In the genomic region with DNA sequence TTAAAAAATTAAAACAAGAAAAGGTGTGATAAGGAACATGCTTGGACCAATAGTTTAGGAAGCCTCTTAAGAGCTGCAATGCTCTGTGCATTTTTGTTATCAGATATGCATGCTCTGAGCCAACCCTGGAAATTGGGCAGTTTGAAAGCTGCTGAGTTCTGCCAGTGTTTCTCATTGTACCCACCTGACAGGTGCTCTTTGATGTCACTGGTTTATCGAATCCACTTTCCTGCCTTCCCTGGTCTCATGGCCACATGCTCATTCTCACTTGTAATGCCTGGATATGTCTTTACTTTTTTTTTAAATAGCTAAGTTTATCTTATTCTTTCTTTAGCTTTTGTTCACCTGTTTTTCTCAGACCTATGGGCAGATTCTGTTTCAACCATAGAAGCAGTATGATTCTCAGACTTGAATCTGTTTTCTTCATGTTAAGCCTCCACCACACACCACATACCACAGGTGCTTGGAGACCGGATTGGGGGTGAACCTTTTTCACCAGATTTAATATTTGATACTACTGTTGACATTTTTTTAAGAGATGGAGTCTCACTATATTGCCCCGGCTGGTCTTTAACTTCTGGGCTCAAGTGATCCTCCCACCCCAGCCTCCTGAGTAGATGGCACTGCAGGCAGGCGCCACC, we compare ENCODE assay signal across 17 cellular contexts.
"Had no signal": no experiment of that assay in that cellular context is flagged by ENCODE, and none has a peak within 500 bp of the region (broad histone marks: within the 10 kb centered on the region; RNA-seq: fewer than 3 reads in every experiment).

No MANE protein-coding gene starts in this region.

- H3K9me3 Mint-ChIP-seq: activated naive CD4-positive, alpha-beta T cell treated with anti-CD3 and anti-CD28 coated beads, Interleukin-2, amount 50 U/mL, for 72 hours; immature natural killer cell; natural killer cell treated with Interleukin-12 subunit alpha and Interleukin-12 subunit beta and Interleukin-15 and Interleukin-18, amount 100 ng/mL, for 72 hours had no signal

- ATAC-seq: activated naive CD4-positive, alpha-beta T cell treated with anti-CD3 and anti-CD28 coated beads, Interleukin-2, amount 50 U/mL, for 72 hours; natural killer cell treated with Interleukin-12 subunit alpha and Interleukin-12 subunit beta and Interleukin-15 and Interleukin-18, amount 100 ng/mL, for 72 hours; psoas muscle; sciatic nerve; upper lobe of right lung had no signal

- H3K27me3 ChIP-seq: breast epithelium, esophagus muscularis mucosa, spleen, upper lobe of right lung had no signal

- H3K36me3 ChIP-seq: breast epithelium, upper lobe of right lung had no signal

- H3K4me3 Mint-ChIP-seq: immature natural killer cell; natural killer cell treated with Interleukin-12 subunit alpha and Interleukin-12 subunit beta and Interleukin-15 and Interleukin-18, amount 100 ng/mL, for 72 hours had no signal

- H3K27ac Mint-ChIP-seq: activated naive CD4-positive, alpha-beta T cell treated with anti-CD3 and anti-CD28 coated beads, Interleukin-2, amount 50 U/mL, for 72 hours; natural killer cell treated with Interleukin-12 subunit alpha and Interleukin-12 subunit beta and Interleukin-15 and Interleukin-18, amount 100 ng/mL, for 72 hours had no signal

- H3K4me1 ChIP-seq: breast epithelium had no signal

- H3K9me3 ChIP-seq: breast epithelium, esophagus muscularis mucosa, psoas muscle, spleen, upper lobe of right lung had no signal

- DNase-seq: activated CD4-positive, alpha-beta T cell treated with anti-CD3 and anti-CD28 coated beads for 48 hours; activated CD8-positive, alpha-beta memory T cell treated with anti-CD3 and anti-CD28 coated beads for 24 hours; activated effector memory CD4-positive, alpha-beta T cell treated with anti-CD3 and anti-CD28 coated beads, Interleukin-2, amount 50 U/mL, for 16 hours; immature natural killer cell; occipital lobe; psoas muscle; spleen; stimulated activated CD4-positive, alpha-beta T cell treated with anti-CD3 and anti-CD28 coated beads, Interleukin-1b, Interleukin-23, amount 100 ng/mL, for 48 hours; stimulated activated naive CD4-positive, alpha-beta T cell treated with Interleukin-2 at 50 U/mL for 16 hours; upper lobe of right lung had no signal

- H3K27me3 Mint-ChIP-seq: natural killer cell treated with Interleukin-12 subunit alpha and Interleukin-12 subunit beta and Interleukin-15 and Interleukin-18, amount 100 ng/mL, for 72 hours had no signal

- H3K4me3 ChIP-seq: breast epithelium, esophagus muscularis mucosa, lung, psoas muscle, spleen, upper lobe of right lung had no signal

- H3K36me3 Mint-ChIP-seq: activated naive CD4-positive, alpha-beta T cell treated with anti-CD3 and anti-CD28 coated beads, Interleukin-2, amount 50 U/mL, for 72 hours; natural killer cell treated with Interleukin-12 subunit alpha and Interleukin-12 subunit beta and Interleukin-15 and Interleukin-18, amount 100 ng/mL, for 72 hours had no signal

- H3K27ac ChIP-seq: breast epithelium, esophagus muscularis mucosa, psoas muscle, spleen, upper lobe of right lung, VCaP had no signal
